Comparison of ENCODE assay signal across 10 cellular contexts in the genomic region with DNA sequence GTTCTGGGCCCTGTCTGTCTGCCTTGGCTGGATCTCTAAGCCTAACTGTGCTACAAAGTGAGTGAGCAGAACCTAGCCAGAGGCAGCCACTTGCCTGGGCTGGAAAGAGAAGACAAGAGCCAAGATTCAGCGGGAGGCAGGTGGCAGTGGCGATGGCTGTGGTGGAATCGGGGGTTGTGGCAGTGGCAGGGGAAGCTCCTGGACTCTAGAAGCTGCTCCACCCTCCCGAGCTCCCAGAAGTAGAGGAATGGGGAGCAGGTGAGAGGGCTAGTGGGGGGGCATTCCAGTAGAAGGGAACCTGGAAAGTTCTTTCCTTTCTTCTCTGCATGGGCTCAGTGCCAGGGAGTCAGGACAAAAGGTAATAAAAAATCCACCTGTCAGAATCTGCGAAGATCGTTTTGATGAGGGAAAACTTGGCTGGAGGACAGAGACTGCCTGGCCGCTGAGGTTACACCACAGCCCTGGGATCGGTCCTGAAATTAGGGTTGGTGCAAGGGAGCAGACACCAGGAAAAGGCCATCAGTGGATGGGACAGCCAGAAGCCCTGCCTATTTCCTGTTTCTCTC. TPM values are rescaled to one million over a fixed set of nuclear protein-coding genes. Genes with fewer than 3 reads are reported as not detected.
DNase-seq lines count a peak whose midpoint lies in the region; ATAC-seq and TF ChIP-seq lines count a peak whose summit lies in the region.
"Had no signal": no experiment of that assay in that cellular context is flagged by ENCODE, and none has a peak within 500 bp of the region (broad histone marks: within the 10 kb centered on the region; RNA-seq: fewer than 3 reads in every experiment).

No MANE protein-coding gene starts in this region.

- no peak for TF ChIP-seq CTCF in suprapubic skin (IDR thresholded peaks at IDR 0.05)

- ATAC-seq in activated T-cell treated with anti-CD3 and anti-CD28 coated beads, Interleukin-2, amount 50 U/mL, for 4 hours, result no peak
- no peak for ATAC-seq in T-cell (replicated peaks in 1 of 4)
- ATAC-seq in GM21786 (IDR thresholded peaks at IDR 0.05; ENCODE audit: unreplicated experiment), result no peak
- no peak for ATAC-seq in HG03571 (IDR thresholded peaks at IDR 0.05; ENCODE audit: unreplicated experiment)
- no peak for ATAC-seq in GM21423 (IDR thresholded peaks at IDR 0.05; ENCODE audit: unreplicated experiment)
- ATAC-seq: stimulated activated naive CD8-positive, alpha-beta T cell treated with anti-CD3 and anti-CD28 coated beads, Interleukin-15, Interleukin-2, amounts not matched to agents 100 U/mL and 50 U/mL, for 24 hours had no signal

- H3K27ac ChIP-seq in suprapubic skin, result peak overlapping the region; percentile 91

- peaks cover 10% of the 10 kb centered on the region for H3K36me3 ChIP-seq in suprapubic skin

- CTCF ChIA-PET in T-cell (lab: Charles Lee), result no interaction called here

- peak overlapping the region; percentile 66 for H3K4me3 Mint-ChIP-seq in activated T-cell treated with anti-CD3 and anti-CD28 coated beads, Interleukin-2, amount 50 U/mL, for 4 hours
- H3K4me3 Mint-ChIP-seq in T-cell (peak overlapping the region; percentile 62 to 85 (median 74)), immature natural killer cell (peak overlapping the region; percentile 32 to 77 (median 68))

- no peaks in the 10 kb centered on the region for H3K9me3 Mint-ChIP-seq in activated T-cell treated with anti-CD3 and anti-CD28 coated beads, Interleukin-2, amount 50 U/mL, for 4 hours
- H3K9me3 Mint-ChIP-seq in T-cell (no peaks in the 10 kb centered on the region), immature natural killer cell (no peaks in the 10 kb centered on the region)

- peaks cover 49% of the 10 kb centered on the region for H3K4me1 ChIP-seq in suprapubic skin

- TF ChIP-seq POLR2A in suprapubic skin (IDR thresholded peaks at IDR 0.05), result no peak

- 47% methylated on average over 8 of the region's 8 CpGs for WGBS in suprapubic skin

- H3K27ac Mint-ChIP-seq in T-cell, result peak overlapping the region in 1 of 2 donors; percentile 41
- H3K27ac Mint-ChIP-seq in immature natural killer cell, result peak overlapping the region in 3 of 6 donors; percentile 14 to 65 (median 57)

- no peak for DNase-seq in activated T-cell treated with anti-CD3 and anti-CD28 coated beads, Interleukin-2, amount 50 U/mL, for 4 hours
- DNase-seq in activated T-cell treated with anti-CD3 and anti-CD28 coated beads for 4 hours, result no peak
- DNase-seq in T-cell, result no peak
- no peak for DNase-seq in immature natural killer cell
- DNase-seq in suprapubic skin (ENCODE audit: low spot score in 2 of 2), result no peak
- DNase-seq: NCI-H146 had no signal

- H3K36me3 Mint-ChIP-seq in activated T-cell treated with anti-CD3 and anti-CD28 coated beads, Interleukin-2, amount 50 U/mL, for 4 hours (ENCODE audit: insufficient read depth), result peaks cover 1% of the 10 kb centered on the region
- H3K36me3 Mint-ChIP-seq in T-cell, result peaks cover 3% of the 10 kb centered on the region
- no peaks in the 10 kb centered on the region for H3K36me3 Mint-ChIP-seq in immature natural killer cell

- no peaks in the 10 kb centered on the region for H3K27me3 Mint-ChIP-seq in activated T-cell treated with anti-CD3 and anti-CD28 coated beads, Interleukin-2, amount 50 U/mL, for 4 hours (ENCODE audit: low read depth)
- H3K27me3 Mint-ChIP-seq in T-cell (no peaks in the 10 kb centered on the region), immature natural killer cell (ENCODE audit: low read depth in 3 of 3) (peaks cover 0 to 7% (median 3%) of the 10 kb centered on the region in 3 donors)

- POLR2A ChIA-PET in T-cell (lab: Charles Lee), result no interaction called here

- no peak for TF ChIP-seq EP300 in suprapubic skin (IDR thresholded peaks at IDR 0.05)

- peaks cover 16% of the 10 kb centered on the region for H3K4me1 Mint-ChIP-seq in activated T-cell treated with anti-CD3 and anti-CD28 coated beads, Interleukin-2, amount 50 U/mL, for 4 hours (ENCODE audit: low read depth)
- H3K4me1 Mint-ChIP-seq in T-cell (peaks cover 18 to 29% (median 23%) of the 10 kb centered on the region in 3 donors), immature natural killer cell (peaks cover 17 to 22% of the 10 kb centered on the region in 2 donors)

- no peaks in the 10 kb centered on the region for H3K9me3 ChIP-seq in suprapubic skin

- H3K4me3 ChIP-seq in suprapubic skin, result peak overlapping the region; percentile 95

- H3K27me3 ChIP-seq in suprapubic skin, result no peaks in the 10 kb centered on the region

RNA-seq across cellular contexts. Expression of a gene that starts 1.7 kb away (rescaled TPM):
- total RNA-seq in activated T-cell treated with anti-CD3 and anti-CD28 coated beads, Interleukin-2, amount 50 U/mL, for 4 hours, result 1 to 10 TPM; 3.4 to 5.2 (median 5.2) TPM
- total RNA-seq in T-cell, result 10 to 100 TPM in 4 of 5 donors, 1 to 10 TPM in 1; 6.6 to 17.5 (median 13.9) TPM
- polyA plus RNA-seq in immature natural killer cell, result 10 to 100 TPM in 2 of 3 donors, 1 to 10 TPM in 1; 9.8 to 22.4 (median 16.7) TPM
- total RNA-seq in suprapubic skin, result 100 to 1,000 TPM in 1 of 4 donors, 10 to 100 TPM in 3; 27.4 to 156 (median 42.8) TPM

RNA-seq across cellular contexts. Expression of a gene that starts 2.3 kb away (rescaled TPM):
- total RNA-seq in activated T-cell treated with anti-CD3 and anti-CD28 coated beads, Interleukin-2, amount 50 U/mL, for 4 hours, result 10 to 100 TPM; 80.7 to 90.2 (median 89.9) TPM
- total RNA-seq in T-cell (10 to 100 TPM; 51.3 to 71.5 (median 65.5) TPM), suprapubic skin (100 to 1,000 TPM in 1 of 4 donors, 10 to 100 TPM in 3; 59.1 to 108 (median 83.8) TPM)
- 10 to 100 TPM; 16.8 to 19.1 (median 19.0) TPM for polyA plus RNA-seq in immature natural killer cell

RNA-seq across cellular contexts. Expression of a gene that starts 28.0 kb away (rescaled TPM):
- total RNA-seq in activated T-cell treated with anti-CD3 and anti-CD28 coated beads, Interleukin-2, amount 50 U/mL, for 4 hours, result 10 to 100 TPM; 27.5 to 30.5 (median 30.3) TPM
- total RNA-seq in T-cell (10 to 100 TPM in 3 of 5 donors, 1 to 10 TPM in 2; 5.1 to 14.4 (median 11.8) TPM), suprapubic skin (10 to 100 TPM in 1 of 4 donors, 1 to 10 TPM in 3; 7.8 to 11.1 (median 9.8) TPM)
- polyA plus RNA-seq in immature natural killer cell, result 10 to 100 TPM in 2 of 3 donors, 1 to 10 TPM in 1; 9.0 to 13.1 (median 12.9) TPM
